Comparison of ENCODE assay signal across 1 cellular context in the genomic region with DNA sequence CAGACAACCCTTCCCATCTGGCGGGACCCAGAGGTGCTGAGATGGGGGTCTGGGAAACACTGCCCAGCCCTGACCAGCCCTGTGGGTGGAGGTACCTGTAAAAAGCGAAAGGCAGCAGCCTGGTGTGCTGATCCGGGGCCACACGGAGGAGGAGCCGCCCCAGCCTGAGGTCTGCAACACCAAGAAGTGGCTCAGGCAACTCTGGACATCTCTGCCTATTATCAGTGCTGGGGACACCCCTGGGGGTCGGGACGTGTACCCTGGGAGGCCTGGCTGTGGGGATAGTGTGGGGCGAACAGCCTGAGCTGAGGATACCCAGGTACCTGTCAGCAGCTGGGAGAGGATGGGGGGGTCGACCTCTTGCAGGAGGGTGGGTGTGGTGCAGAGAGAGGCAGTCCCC.
TF ChIP-seq lines count a peak whose summit lies in the region.

No MANE protein-coding gene starts in this region.

TF ChIP-seq in HCT116, 20 proteins besides CTCF, POLR2A, EP300 and RAD21 (continued from another document):
- TF ChIP-seq REST (IDR thresholded peaks at IDR 0.05; ENCODE audit: low read depth), result no peak
- TF ChIP-seq TCF7L2 (IDR thresholded peaks at IDR 0.05; ENCODE audit: borderline replicate concordance, extremely low read depth, insufficient read depth, insufficient read length), result no peak
- no peak for TF ChIP-seq JUND (IDR thresholded peaks at IDR 0.05)
- no peak for TF ChIP-seq ZFX (IDR thresholded peaks at IDR 0.05)
- no peak for TF ChIP-seq SP1 (IDR thresholded peaks at IDR 0.05; ENCODE audit: low read depth)
- no peak for TF ChIP-seq EZH2phosphoT487 (IDR thresholded peaks at IDR 0.05; ENCODE audit: borderline replicate concordance)
- TF ChIP-seq, protein P1, sequence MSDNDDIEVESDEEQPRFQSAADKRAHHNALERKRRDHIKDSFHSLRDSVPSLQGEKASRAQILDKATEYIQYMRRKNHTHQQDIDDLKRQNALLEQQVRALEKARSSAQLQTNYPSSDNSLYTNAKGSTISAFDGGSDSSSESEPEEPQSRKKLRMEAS (IDR thresholded peaks at IDR 0.05), result no peak
- TF ChIP-seq CBX3 (IDR thresholded peaks at IDR 0.05; ENCODE audit: low read depth), result no peak
- no peak for TF ChIP-seq POLR2AphosphoS5 (IDR thresholded peaks at IDR 0.05; ENCODE audit: low read depth, low read length)
